Comparison of ENCODE assay signal across 8 cellular contexts in genomic region chr1:231590453-231591198, GRCh38. TPM values are rescaled to one million over a fixed set of nuclear protein-coding genes. Genes with fewer than 3 reads are reported as not detected.
DNase-seq lines count a peak whose midpoint lies in the region; ATAC-seq lines count a peak whose summit lies in the region.

No MANE protein-coding gene starts in this region.

- DNase-seq in COLO829 (ENCODE audit: low spot score) = peak; percentile 40
- DNase-seq in NCI-H2227 treated with DMSO at 0.1 percent for 48 hours (lab: John Stamatoyannopoulos, UW) = peak; percentile 43
- DNase-seq in activated CD4-positive, alpha-beta T cell treated with anti-CD3 and anti-CD28 coated beads, Interleukin-2, amount 50 U/mL, for 48 hours = peak; percentile 37 to 55
- DNase-seq in fibroblast of the conjunctiva (ENCODE audit: low read depth) = peak; percentile 62
- peak; percentile 32 for DNase-seq in occipital lobe (lab: John Stamatoyannopoulos, UW)
- no peak for DNase-seq in NCI-H187 treated with DMSO at 0.1 percent for 48 hours (lab: John Stamatoyannopoulos, UW)

- ATAC-seq in GM21526 (IDR thresholded peaks at IDR 0.05; ENCODE audit: low FRiP score, unreplicated experiment) = peak; percentile 52
- ATAC-seq in HG02870 (IDR thresholded peaks at IDR 0.05; ENCODE audit: unreplicated experiment) = no peak

RNA-seq across cellular contexts. Expression of gene DISC1, which starts 36.0 kb away (rescaled TPM):
- 6.4 TPM for total RNA-seq in occipital lobe
